ENCODE assay signal across 9 cellular contexts in genomic region chr1:79193211-79194079, GRCh38.
DNase-seq lines count a peak whose midpoint lies in the region; ATAC-seq and TF ChIP-seq lines count a peak whose summit lies in the region.
"Had no signal": no experiment of that assay in that cellular context is flagged by ENCODE, and none has a peak within 500 bp of the region (broad histone marks: within the 10 kb centered on the region; RNA-seq: fewer than 3 reads in every experiment).

No MANE protein-coding gene starts in this region.

- H3K27ac ChIP-seq in PC-9: peak overlapping the region; percentile 65
- H3K27ac ChIP-seq: right lobe of liver had no signal

- TF ChIP-seq CTCF in PC-9 (conservative IDR thresholded peaks at IDR 0.05) (no peak), omental fat pad (IDR thresholded peaks at IDR 0.05) (no peak)

- no peaks in the 10 kb centered on the region for H3K36me3 ChIP-seq in PC-9 (ENCODE audit: low read depth)
- H3K36me3 ChIP-seq: right lobe of liver had no signal

- POLR2A ChIA-PET in PC-9 (lab: Charles Lee; ENCODE audit: unreplicated experiment): no interaction called here

- BruUV-seq in PC-9 (replicated peaks; lab: Mats Ljungman, UMichigan): no TSS peak

- H3K4me3 ChIP-seq in PC-9: peak overlapping the region; percentile 5; the same call in 1 of the 2 replicates
- H3K4me3 ChIP-seq: right lobe of liver had no signal

- peak; percentile 27 to 58 for DNase-seq in PC-9
- peak; percentile 21 for DNase-seq in left kidney (ENCODE audit: low read depth, low spot score)
- no peak for DNase-seq in stimulated activated CD4-positive, alpha-beta T cell treated with anti-CD3 and anti-CD28 coated beads, Interleukin-1b, Interleukin-23, amount 100 ng/mL, for 48 hours
- DNase-seq in DMS 273 (lab: John Stamatoyannopoulos, UW; ENCODE audit: unreplicated experiment): no peak
- no peak for DNase-seq in omental fat pad (ENCODE audit: low spot score)
- DNase-seq: right lobe of liver had no signal

- H3K79me2 ChIP-seq in PC-9 (ENCODE audit: low read depth): no peaks in the 10 kb centered on the region

- peaks cover 9% of the 10 kb centered on the region; the same call in 1 of the 2 replicates for H3K9me3 ChIP-seq in PC-9 (ENCODE audit: insufficient read depth, low read depth)
- H3K9me3 ChIP-seq: right lobe of liver had no signal

- no peaks in the 10 kb centered on the region for H3K9me2 ChIP-seq in PC-9 (ENCODE audit: insufficient read depth)

- peak overlapping the region; percentile 68 for H2AFZ ChIP-seq in PC-9

- ATAC-seq in GM19023 (IDR thresholded peaks at IDR 0.05; ENCODE audit: unreplicated experiment): peak; percentile 47
- ATAC-seq in HG02938 (IDR thresholded peaks at IDR 0.05; ENCODE audit: unreplicated experiment): peak; percentile 52
- no peak for ATAC-seq in GM19328 (IDR thresholded peaks at IDR 0.05; ENCODE audit: unreplicated experiment)
- ATAC-seq in omental fat pad (ENCODE audit: low FRiP score): no peak

- no peaks in the 10 kb centered on the region for H4K20me1 ChIP-seq in PC-9 (ENCODE audit: insufficient read depth)

- H3K27me3 ChIP-seq in PC-9 (ENCODE audit: insufficient read depth, low read depth): no peaks in the 10 kb centered on the region
- H3K27me3 ChIP-seq: right lobe of liver had no signal

- H3K4me2 ChIP-seq in PC-9: peak overlapping the region; percentile 66

- CTCF ChIA-PET in PC-9 (lab: Charles Lee): no interaction called here

- H3F3A ChIP-seq in PC-9 (ENCODE audit: insufficient read depth, low read depth): peaks cover 8% of the 10 kb centered on the region

- H3K4me1 ChIP-seq in PC-9 (replicated peaks; ENCODE audit: insufficient read depth): peaks cover 13% of the 10 kb centered on the region; the same call in 1 of the 2 replicates
- H3K4me1 ChIP-seq: right lobe of liver had no signal

- intact Hi-C loops in PC-9 (cut with micrococcal nuclease; ENCODE audit: unreplicated experiment): no loop called here

Comparison
In these comparisons a context has a peak if more than half of its experiments do, and no peak if none do; other contexts are left out.
1. ATAC-seq: peak in GM19023 (single experiment) and HG02938 (single experiment); none in GM19328 (single experiment) and omental fat pad (single experiment).
2. DNase-seq: peak in PC-9 (2 of 2) and left kidney (single experiment); none in stimulated activated CD4-positive, alpha-beta T cell treated with anti-CD3 and anti-CD28 coated beads, Interleukin-1b, Interleukin-23, amount 100 ng/mL, for 48 hours (single experiment), DMS 273 (single experiment) and omental fat pad (single experiment).